ENCODE assay signal across 20 cellular contexts in genomic region chr1:184900507-184900906, GRCh38.
"Had no signal": no experiment of that assay in that cellular context is flagged by ENCODE, and none has a peak within 500 bp of the region (broad histone marks: within the 10 kb centered on the region; RNA-seq: fewer than 3 reads in every experiment).

No MANE protein-coding gene starts in this region.

- H3K4me1 ChIP-seq: colonic mucosa, gastrocnemius medialis, prostate gland, testis had no signal

- H3K9me3 ChIP-seq: colonic mucosa, gastrocnemius medialis, mucosa of descending colon, prostate gland, testis had no signal

- H3K27me3 ChIP-seq: colonic mucosa, gastrocnemius medialis, hepatocyte, testis had no signal

- DNase-seq: activated CD4-positive, alpha-beta T cell treated with anti-CD3 and anti-CD28 coated beads for 4 hours; activated CD8-positive, alpha-beta memory T cell treated with anti-CD3 and anti-CD28 coated beads, Interleukin-2, amount 50 U/mL, for 4 hours; activated CD8-positive, alpha-beta T cell treated with anti-CD3 and anti-CD28 coated beads for 36 hours; activated naive CD4-positive, alpha-beta T cell; activated naive CD8-positive, alpha-beta T cell treated with anti-CD3 and anti-CD28 coated beads, Interleukin-2, amount 50 U/mL, for 24 hours; caudate nucleus; colonic mucosa; gastrocnemius medialis; mucosa of descending colon; natural killer cell; occipital lobe; stimulated activated CD4-positive, alpha-beta T cell treated with anti-CD3 and anti-CD28 coated beads, Interleukin-2, amount 100 ng/mL, for 48 hours; stimulated activated naive CD8-positive, alpha-beta T cell treated with anti-CD3 and anti-CD28 coated beads, Interleukin-15, Interleukin-2, amounts not matched to agents 100 U/mL and 50 U/mL, for 24 hours; T-cell; testis; WERI-Rb-1 had no signal

- H3K4me3 ChIP-seq: colonic mucosa, gastrocnemius medialis, hepatocyte, mucosa of descending colon, prostate gland, testis had no signal

- ATAC-seq: activated CD8-positive, alpha-beta T cell treated with anti-CD3 and anti-CD28 coated beads for 36 hours; activated naive CD8-positive, alpha-beta T cell treated with anti-CD3 and anti-CD28 coated beads, Interleukin-2, amount 50 U/mL, for 24 hours; gastrocnemius medialis; mucosa of descending colon; natural killer cell; stimulated activated naive CD8-positive, alpha-beta T cell treated with anti-CD3 and anti-CD28 coated beads, Interleukin-15, Interleukin-2, amounts not matched to agents 100 U/mL and 50 U/mL, for 24 hours; T-cell had no signal

- H3K36me3 ChIP-seq: colonic mucosa, prostate gland, WERI-Rb-1 had no signal

- H3K27ac ChIP-seq: colonic mucosa, gastrocnemius medialis, hepatocyte, testis, WERI-Rb-1 had no signal

- FAIRE-seq: islet of Langerhans, urothelium cell line had no signal
